Comparison of ENCODE assay signal across 14 cellular contexts in the genomic region with DNA sequence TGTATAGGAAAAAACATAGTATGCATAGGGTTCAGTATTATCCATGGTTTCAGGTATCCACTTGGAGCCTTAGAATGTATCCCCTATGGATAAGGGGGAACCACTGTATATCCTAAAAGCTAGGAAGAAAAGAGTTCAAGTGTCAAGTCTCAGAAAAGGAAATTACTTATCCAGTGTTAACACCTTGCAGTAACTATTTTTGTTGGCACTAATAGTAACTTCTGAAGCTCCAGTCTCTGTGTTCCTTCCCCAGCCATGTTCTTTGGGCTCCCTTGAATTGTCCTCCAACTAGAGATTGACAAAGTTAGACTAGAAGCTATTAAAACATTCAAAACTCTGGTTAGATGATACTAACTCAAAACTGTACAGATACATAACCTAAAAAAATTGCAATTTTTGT.
A peak's percentile ranks its signal among the peaks of the same experiment; 100 is the strongest.
DNase-seq lines count a peak whose midpoint lies in the region; ATAC-seq, FAIRE-seq and TF ChIP-seq lines count a peak whose summit lies in the region.
"Had no signal": no experiment of that assay in that cellular context is flagged by ENCODE, and none has a peak within 500 bp of the region (broad histone marks: within the 10 kb centered on the region; RNA-seq: fewer than 3 reads in every experiment).

No MANE protein-coding gene starts in this region.

- no peak overlapping the region for H2AK5ac ChIP-seq in IMR-90 (ENCODE audit: low read depth, low read length)

- H3K56ac ChIP-seq in IMR-90 (ENCODE audit: extremely low read depth, insufficient read depth, low read length), result no peak overlapping the region

- H4K5ac ChIP-seq in IMR-90 (ENCODE audit: low read depth, low read length), result no peak overlapping the region

- H3K4me1 ChIP-seq in IMR-90 (ENCODE audit: control insufficient read depth, insufficient read depth, low read length), result peaks cover 4% of the 10 kb centered on the region; the same call in 1 of the 2 replicates
- peaks cover 43% of the 10 kb centered on the region for H3K4me1 ChIP-seq in mammary epithelial cell (ENCODE audit: insufficient read depth, low read length)
- peaks cover 23% of the 10 kb centered on the region for H3K4me1 ChIP-seq in foreskin keratinocyte
- no peaks in the 10 kb centered on the region for H3K4me1 ChIP-seq in uterus
- peaks cover 4 to 14% (median 11%) of the 10 kb centered on the region in 3 donors for H3K4me1 ChIP-seq in pancreas
- H3K4me1 ChIP-seq in GM23338 (ENCODE audit: insufficient read depth), result 0 out of 2 replicates have a peak, but pooled peaks cover 5% of the 10 kb centered on the region

- no peak overlapping the region for H3K27ac ChIP-seq in IMR-90 (ENCODE audit: insufficient read depth, low read length)
- no peak overlapping the region for H3K27ac ChIP-seq in mammary epithelial cell (ENCODE audit: insufficient read depth, low read depth, low read length)
- H3K27ac ChIP-seq in foreskin keratinocyte, result peak overlapping the region; percentile 53
- H3K27ac ChIP-seq in uterus, result peak overlapping the region; percentile 13 to 34
- H3K27ac ChIP-seq in pancreas, result no peak overlapping the region
- no peak overlapping the region for H3K27ac ChIP-seq in GM23338 (ENCODE audit: low read depth)

- H3K4me2 ChIP-seq in IMR-90 (ENCODE audit: low read depth, low read length) (no peak overlapping the region), mammary epithelial cell (ENCODE audit: insufficient read depth, low read depth, low read length) (peak overlapping the region; percentile 11), GM23338 (no peak overlapping the region)

- CTCF ChIA-PET in IMR-90 (lab: Yijun Ruan, JAX) (no interaction called here), mammary epithelial cell (lab: Charles Lee; ENCODE audit: low non-redundant PET) (no interaction called here)

- H3K9ac ChIP-seq in IMR-90 (ENCODE audit: low read depth, low read length) (no peak overlapping the region), mammary epithelial cell (ENCODE audit: insufficient read depth, low read length) (no peak overlapping the region)

- dilution Hi-C loops in IMR-90 (cut with HindIII; ENCODE audit: low sequenced_read_pairs, unreplicated experiment), result no loop called here
- dilution Hi-C loops in mammary epithelial cell (cut with HindIII; ENCODE audit: low sequenced_read_pairs), result no loop called here

- no peak overlapping the region for H3K18ac ChIP-seq in IMR-90 (ENCODE audit: low read depth, low read length)

- H3K9me3 Mint-ChIP-seq in GM23338, result no peaks in the 10 kb centered on the region

- no peak overlapping the region for H3K14ac ChIP-seq in IMR-90 (replicated peaks; ENCODE audit: low read depth, low read length)

- H3K4me3 ChIP-seq in IMR-90 (ENCODE audit: insufficient read depth, low read depth, low read length) (no peak overlapping the region), mammary epithelial cell (replicated peaks in 1 of 3; ENCODE audit: insufficient read depth in 1 of 3, low read depth in 2 of 3, low read length in 3 of 3) (no peak overlapping the region), uterus (no peak overlapping the region), pancreas (no peak overlapping the region), GM23338 (no peak overlapping the region)

- no peaks in the 10 kb centered on the region for H3K27me3 ChIP-seq in IMR-90 (ENCODE audit: control insufficient read depth, insufficient read depth, low read length)
- no peaks in the 10 kb centered on the region for H3K27me3 ChIP-seq in mammary epithelial cell (ENCODE audit: insufficient read depth, low read length)
- no peaks in the 10 kb centered on the region for H3K27me3 ChIP-seq in foreskin keratinocyte
- no peaks in the 10 kb centered on the region for H3K27me3 ChIP-seq in uterus
- H3K27me3 ChIP-seq in pancreas, result no peaks in the 10 kb centered on the region
- no peaks in the 10 kb centered on the region for H3K27me3 ChIP-seq in GM23338 (ENCODE audit: insufficient read depth)

- no peak overlapping the region for H3K4me3 Mint-ChIP-seq in GM23338
- H3K4me3 Mint-ChIP-seq: B cell; CD4-positive, alpha-beta T cell had no signal

- TF ChIP-seq POLR2A in IMR-90 (IDR thresholded peaks at IDR 0.05; ENCODE audit: low read depth, low read length) (no peak), uterus (IDR thresholded peaks at IDR 0.05) (no peak)

- H3K9me1 ChIP-seq in IMR-90 (ENCODE audit: insufficient read depth, low read length), result no peaks in the 10 kb centered on the region

- TF ChIP-seq CTCF in IMR-90 (conservative IDR thresholded peaks at IDR 0.05; ENCODE audit: low read depth, low read length) (no peak), mammary epithelial cell (conservative IDR thresholded peaks at IDR 0.05 in 1 of 2, IDR thresholded peaks at IDR 0.05 in 1 of 2; ENCODE audit: extremely low read depth in 1 of 2, insufficient read depth in 1 of 2, low read depth in 1 of 2, low read length in 2 of 2) (no peak), foreskin keratinocyte (conservative IDR thresholded peaks at IDR 0.05) (no peak), uterus (IDR thresholded peaks at IDR 0.05) (no peak), pancreas (IDR thresholded peaks at IDR 0.05) (no peak), GM23338 (conservative IDR thresholded peaks at IDR 0.05; ENCODE audit: low read depth in 2 of 2) (no peak)

- H3K36me3 ChIP-seq in IMR-90 (ENCODE audit: control insufficient read depth, insufficient read depth, low read length) (no peaks in the 10 kb centered on the region), mammary epithelial cell (ENCODE audit: insufficient read depth, low read length) (no peaks in the 10 kb centered on the region), uterus (no peaks in the 10 kb centered on the region), pancreas (no peaks in the 10 kb centered on the region), GM23338 (ENCODE audit: insufficient read depth) (no peaks in the 10 kb centered on the region)

- TF ChIP-seq RAD21 in IMR-90 (IDR thresholded peaks at IDR 0.05; ENCODE audit: low read length), result no peak

- no peaks in the 10 kb centered on the region for H3F3A ChIP-seq in GM23338 (replicated peaks; ENCODE audit: low read depth)

- H3K4me1 Mint-ChIP-seq in GM23338, result peaks cover 15% of the 10 kb centered on the region; the same call in 2 of the 3 replicates
- H3K4me1 Mint-ChIP-seq: B cell had no signal

- in situ Hi-C loops in IMR-90 (cut with MboI; ENCODE audit: low sequenced_read_pairs) (no loop called here), mammary epithelial cell (cut with MboI; ENCODE audit: low sequenced_read_pairs in 2 of 2) (loop anchor here in 1 of 2 donors (10.0 kb wide), 1 partner anchor 58 kb away; no protein-coding TSS in a partner anchor)

- no peak overlapping the region for H2BK5ac ChIP-seq in IMR-90 (ENCODE audit: low read depth, low read length, poor library complexity, severe bottlenecking)

- no peak overlapping the region for H2BK15ac ChIP-seq in IMR-90 (ENCODE audit: low read depth, low read length)

- H3K27ac Mint-ChIP-seq in GM23338, result no peak overlapping the region
- H3K27ac Mint-ChIP-seq: B cell; CD4-positive, alpha-beta T cell had no signal

- H4K91ac ChIP-seq in IMR-90 (ENCODE audit: insufficient read depth, low read depth, low read length), result no peak overlapping the region

- no peaks in the 10 kb centered on the region for H3K9me2 ChIP-seq in GM23338 (ENCODE audit: insufficient read depth)

- no peak overlapping the region for H3K23ac ChIP-seq in IMR-90 (ENCODE audit: low read depth, low read length)

- no peak for DNase-seq in IMR-90
- DNase-seq in mammary epithelial cell, result no peak
- DNase-seq in foreskin keratinocyte, result no peak
- DNase-seq in uterus, result no peak
- no peak for DNase-seq in pancreas
- no peak for DNase-seq in GM23338 (ENCODE audit: low spot score)
- DNase-seq: C1 segment of cervical spinal cord; Calu3; CD4-positive, alpha-beta T cell; DMS 273 treated with DMSO at 0.1 percent for 48 hours had no signal

- no peak for FAIRE-seq in pancreas (lab: Jason Lieb, UNC)
- FAIRE-seq: GM18507 had no signal

- no peak overlapping the region for H2BK120ac ChIP-seq in IMR-90 (ENCODE audit: low read depth, low read length)

- no peaks in the 10 kb centered on the region for H3K79me1 ChIP-seq in IMR-90 (ENCODE audit: low read depth in 1 of 2, low read length in 2 of 2)

- no peaks in the 10 kb centered on the region for H3K9me3 ChIP-seq in IMR-90 (ENCODE audit: control insufficient read depth, insufficient read depth, low read length)
- no peaks in the 10 kb centered on the region for H3K9me3 ChIP-seq in mammary epithelial cell (replicated peaks; ENCODE audit: insufficient read depth, low read length)
- H3K9me3 ChIP-seq in uterus, result no peaks in the 10 kb centered on the region
- no peaks in the 10 kb centered on the region for H3K9me3 ChIP-seq in pancreas

- no peaks in the 10 kb centered on the region for H3K27me3 Mint-ChIP-seq in GM23338 (ENCODE audit: insufficient read depth, low read depth, poor library complexity)
- H3K27me3 Mint-ChIP-seq: B cell; CD4-positive, alpha-beta T cell had no signal

- POLR2A ChIA-PET in IMR-90 (lab: Charles Lee; ENCODE audit: unreplicated experiment), result no interaction called here

- no peak for ATAC-seq in IMR-90 (ENCODE audit: low read depth)
- ATAC-seq in foreskin keratinocyte, result no peak
- no peak for ATAC-seq in pancreas
- no peak for ATAC-seq in HG03457 (IDR thresholded peaks at IDR 0.05; ENCODE audit: unreplicated experiment)
- ATAC-seq in GM23338, result no peak
- ATAC-seq: HCT116 had no signal

- no peaks in the 10 kb centered on the region for H3K79me2 ChIP-seq in mammary epithelial cell (ENCODE audit: insufficient read depth, low read length)
- no peaks in the 10 kb centered on the region for H3K79me2 ChIP-seq in GM23338 (replicated peaks; ENCODE audit: insufficient read depth)

- H4K8ac ChIP-seq in IMR-90 (ENCODE audit: low read depth in 2 of 2, low read length in 2 of 2), result no peak overlapping the region

- intact Hi-C loops in IMR-90 (cut with micrococcal nuclease) (loop anchor here (10.0 kb wide), 1 partner anchor 482 kb away; no protein-coding TSS in a partner anchor), mammary epithelial cell (cut with micrococcal nuclease) (loop anchor here (10.0 kb wide), 1 partner anchor 372 kb away; the partner anchor contains the start of gene NFIB), uterus (cut with DNase I; ENCODE audit: low total_unique reads) (no loop called here), pancreas (cut with DNase I) (no loop called here)

- H2AFZ ChIP-seq in IMR-90 (replicated peaks; ENCODE audit: low read length, poor library complexity), result no peak overlapping the region
- no peak overlapping the region for H2AFZ ChIP-seq in mammary epithelial cell (ENCODE audit: low read depth, low read length)
- H2AFZ ChIP-seq in GM23338, result no peak overlapping the region

- no peak overlapping the region for H2AK9ac ChIP-seq in IMR-90 (replicated peaks; ENCODE audit: low read depth, low read length, poor library complexity)

- no peaks in the 10 kb centered on the region for H3K36me3 Mint-ChIP-seq in GM23338 (ENCODE audit: low read depth)

- H4K20me1 ChIP-seq in IMR-90 (ENCODE audit: insufficient read depth, low read length), result no peaks in the 10 kb centered on the region
- no peaks in the 10 kb centered on the region for H4K20me1 ChIP-seq in mammary epithelial cell (ENCODE audit: insufficient read depth, low read length)
- no peaks in the 10 kb centered on the region for H4K20me1 ChIP-seq in GM23338 (replicated peaks; ENCODE audit: insufficient read depth)

- no peak overlapping the region for H3K4ac ChIP-seq in IMR-90 (ENCODE audit: low read depth, low read length)

- peak overlapping the region; percentile 3; the same call in 1 of the 2 replicates for H2BK20ac ChIP-seq in IMR-90 (ENCODE audit: low read depth, low read length)

- BruUV-seq in IMR-90 (replicated peaks; lab: Mats Ljungman, UMichigan) (no TSS peak), mammary epithelial cell (replicated peaks; lab: Mats Ljungman, UMichigan) (no TSS peak)

Comparison
In these comparisons a context has a peak if more than half of its experiments do, and no peak if none do; other contexts are left out.
1. H3K27ac ChIP-seq: peak in foreskin keratinocyte (single experiment) and uterus (2 of 2); none in IMR-90 (single experiment), mammary epithelial cell (single experiment), pancreas (0 of 4) and GM23338 (single experiment).
2. intact Hi-C loops: an anchor here in IMR-90 (10.0 kb wide) and mammary epithelial cell (10.0 kb wide); none called in uterus and pancreas.